ENCODE assay signal across 9 cellular contexts in the genomic region with DNA sequence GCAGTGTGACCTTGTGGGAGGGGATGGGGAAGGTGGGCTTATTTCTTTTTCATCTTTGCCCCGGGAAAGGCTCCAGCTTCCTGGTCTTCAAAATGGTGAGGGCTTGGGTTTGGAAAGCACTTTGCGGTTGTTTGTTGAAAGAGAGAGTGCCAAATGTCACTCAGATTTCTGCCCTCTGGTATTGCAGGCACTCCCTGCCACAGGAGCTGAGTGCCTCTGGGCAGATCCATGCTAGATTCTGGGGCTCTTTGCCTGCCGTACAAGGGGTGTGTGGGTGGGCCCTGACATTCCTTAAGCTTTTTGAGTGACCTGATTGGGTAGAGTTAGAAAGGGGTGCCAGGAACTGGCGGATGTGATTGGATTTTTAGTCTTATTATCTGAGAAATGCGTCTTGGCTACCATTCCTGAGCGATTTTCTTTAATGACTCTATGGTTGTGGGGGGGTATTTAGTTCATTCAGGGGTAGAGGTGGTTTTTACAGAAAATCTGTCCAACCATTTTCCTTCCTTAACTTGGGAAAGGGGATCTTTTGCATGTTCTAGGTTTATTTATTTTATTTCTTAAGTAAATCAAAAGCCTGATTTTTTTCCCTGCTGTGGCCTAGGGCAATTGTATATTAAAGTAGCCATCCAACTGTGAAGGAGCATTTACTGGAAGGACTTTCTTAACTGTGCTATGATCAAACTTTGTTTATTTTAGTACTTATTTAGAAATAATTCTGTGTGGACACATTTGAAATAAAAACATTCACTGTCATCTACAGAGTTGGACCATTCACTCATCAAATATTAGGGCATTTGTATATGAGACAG. TPM values are rescaled to one million over a fixed set of nuclear protein-coding genes. Genes with fewer than 3 reads are reported as not detected.
DNase-seq lines count a peak whose midpoint lies in the region; ATAC-seq and TF ChIP-seq lines count a peak whose summit lies in the region.
"Had no signal": no experiment of that assay in that cellular context is flagged by ENCODE, and none has a peak within 500 bp of the region (broad histone marks: within the 10 kb centered on the region; RNA-seq: fewer than 3 reads in every experiment).

No MANE protein-coding gene starts in this region.

- peak overlapping the region; percentile 100 for H3K4me2 ChIP-seq in GM23338

- no peak overlapping the region for H3K27ac Mint-ChIP-seq in GM23338
- H3K27ac Mint-ChIP-seq in stimulated activated effector memory CD8-positive, alpha-beta T cell treated with anti-CD3 and anti-CD28 coated beads, Interleukin-12 subunit alpha, Interleukin-12 subunit beta, amount 100 ng/mL, for 72 hours, result no peak overlapping the region

- H3K9me2 ChIP-seq in GM23338 (ENCODE audit: insufficient read depth), result no peaks in the 10 kb centered on the region

- peak overlapping the region; percentile 70 for H3K27ac ChIP-seq in GM23338 (ENCODE audit: low read depth)
- peak overlapping the region; percentile 78 for H3K27ac ChIP-seq in RWPE1
- H3K27ac ChIP-seq in right atrium auricular region, result peak overlapping the region; percentile 98 to 99
- H3K27ac ChIP-seq in stomach, result peak overlapping the region; percentile 59 to 99 (median 97)

- H3K9me3 ChIP-seq in right atrium auricular region (no peaks in the 10 kb centered on the region), stomach (no peaks in the 10 kb centered on the region)

- H3K4me3 ChIP-seq in GM23338 (peak overlapping the region; percentile 95), right atrium auricular region (peak overlapping the region in 1 of 2 donors; percentile 87), stomach (peak overlapping the region; percentile 16 to 95 (median 84))

- TF ChIP-seq POLR2A in stomach (IDR thresholded peaks at IDR 0.05), result no peak

- CTCF ChIA-PET in RWPE1 (lab: Yijun Ruan, JAX), result interaction anchor here (0.6 kb wide), 4 partner anchors 24 to 432 kb away, joined by 3 to 5 read pairs (median 3); no protein-coding TSS in a partner anchor

- POLR2A ChIA-PET in RWPE1 (lab: Yijun Ruan, JAX; ENCODE audit: low non-redundant PET), result no interaction called here

- intact Hi-C loops in stomach (cut with DNase I; ENCODE audit: low total_unique reads), result loop anchor here (5.0 kb wide), 1 partner anchor 128 kb away; no protein-coding TSS in a partner anchor

- H3K4me3 Mint-ChIP-seq in GM23338, result no peak overlapping the region
- H3K4me3 Mint-ChIP-seq in stimulated activated effector memory CD8-positive, alpha-beta T cell treated with anti-CD3 and anti-CD28 coated beads, Interleukin-12 subunit alpha, Interleukin-12 subunit beta, amount 100 ng/mL, for 72 hours, result no peak overlapping the region
- H3K4me3 Mint-ChIP-seq: naive B cell had no signal

- H3K4me1 ChIP-seq in GM23338 (ENCODE audit: insufficient read depth), result peaks cover 66% of the 10 kb centered on the region
- peaks cover 0 to 73% of the 10 kb centered on the region in 2 donors for H3K4me1 ChIP-seq in right atrium auricular region
- peaks cover 62 to 86% (median 80%) of the 10 kb centered on the region in 4 donors for H3K4me1 ChIP-seq in stomach

- no peaks in the 10 kb centered on the region for H3K36me3 ChIP-seq in GM23338 (ENCODE audit: insufficient read depth)
- H3K36me3 ChIP-seq in right atrium auricular region, result no peaks in the 10 kb centered on the region
- no peaks in the 10 kb centered on the region for H3K36me3 ChIP-seq in stomach

- no peak for TF ChIP-seq CTCF in GM23338 (conservative IDR thresholded peaks at IDR 0.05; ENCODE audit: low read depth in 2 of 2)
- no peak for TF ChIP-seq CTCF in RWPE1 (conservative IDR thresholded peaks at IDR 0.05; ENCODE audit: low read depth)
- TF ChIP-seq CTCF in right atrium auricular region (IDR thresholded peaks at IDR 0.05), result no peak
- TF ChIP-seq CTCF in stomach (IDR thresholded peaks at IDR 0.05), result no peak

- TF ChIP-seq EP300 in stomach (IDR thresholded peaks at IDR 0.05), result no peak

- peaks cover 5% of the 10 kb centered on the region; the same call in 1 of the 3 replicates for H3K36me3 Mint-ChIP-seq in GM23338 (ENCODE audit: low read depth)
- peaks cover 17% of the 10 kb centered on the region for H3K36me3 Mint-ChIP-seq in stimulated activated effector memory CD8-positive, alpha-beta T cell treated with anti-CD3 and anti-CD28 coated beads, Interleukin-12 subunit alpha, Interleukin-12 subunit beta, amount 100 ng/mL, for 72 hours
- H3K36me3 Mint-ChIP-seq: naive B cell had no signal

- H4K20me1 ChIP-seq in GM23338 (replicated peaks; ENCODE audit: insufficient read depth), result peaks cover 59% of the 10 kb centered on the region

- peaks cover 78% of the 10 kb centered on the region for H3K79me2 ChIP-seq in GM23338 (replicated peaks; ENCODE audit: insufficient read depth)

- H2AFZ ChIP-seq in GM23338, result no peak overlapping the region

- peaks cover 28% of the 10 kb centered on the region for H3K4me1 Mint-ChIP-seq in GM23338
- H3K4me1 Mint-ChIP-seq in stimulated activated effector memory CD8-positive, alpha-beta T cell treated with anti-CD3 and anti-CD28 coated beads, Interleukin-12 subunit alpha, Interleukin-12 subunit beta, amount 100 ng/mL, for 72 hours, result peaks cover 44% of the 10 kb centered on the region

- no peaks in the 10 kb centered on the region; the same call in 2 of the 3 replicates for H3K9me3 Mint-ChIP-seq in GM23338
- peaks cover 3% of the 10 kb centered on the region for H3K9me3 Mint-ChIP-seq in stimulated activated effector memory CD8-positive, alpha-beta T cell treated with anti-CD3 and anti-CD28 coated beads, Interleukin-12 subunit alpha, Interleukin-12 subunit beta, amount 100 ng/mL, for 72 hours

- peak; percentile 92 for DNase-seq in GM23338 (ENCODE audit: low spot score)
- peak; percentile 82 for DNase-seq in RWPE1 (ENCODE audit: low spot score)
- DNase-seq in right atrium auricular region (ENCODE audit: low spot score), result no peak
- peak; percentile 39 for DNase-seq in stomach
- DNase-seq in stimulated activated effector memory CD8-positive, alpha-beta T cell treated with anti-CD3 and anti-CD28 coated beads, Interleukin-12 subunit alpha, Interleukin-12 subunit beta, amount 100 ng/mL, for 72 hours (ENCODE audit: low spot score in 2 of 2), result no peak
- DNase-seq: naive B cell, RPMI8226 had no signal

- peaks cover 23% of the 10 kb centered on the region for H3F3A ChIP-seq in GM23338 (replicated peaks; ENCODE audit: low read depth)

- H3K27me3 ChIP-seq in GM23338 (ENCODE audit: insufficient read depth) (no peaks in the 10 kb centered on the region), right atrium auricular region (no peaks in the 10 kb centered on the region), stomach (no peaks in the 10 kb centered on the region)

- H3K27me3 Mint-ChIP-seq in GM23338 (ENCODE audit: insufficient read depth, low read depth, poor library complexity), result peaks cover 7% of the 10 kb centered on the region
- H3K27me3 Mint-ChIP-seq: naive B cell had no signal

- peak; percentile 58 for ATAC-seq in GM23338
- ATAC-seq in HG03108 (IDR thresholded peaks at IDR 0.05; ENCODE audit: unreplicated experiment), result no peak
- no peak for ATAC-seq in stimulated activated effector memory CD8-positive, alpha-beta T cell treated with anti-CD3 and anti-CD28 coated beads, Interleukin-12 subunit alpha, Interleukin-12 subunit beta, amount 100 ng/mL, for 72 hours
- no peak for ATAC-seq in HG02938 (IDR thresholded peaks at IDR 0.05; ENCODE audit: unreplicated experiment)

- WGBS in stomach, 5 donors, result 15 to 25% (median 20%) methylated on average over 6 of the region's 6 CpGs

RNA-seq across cellular contexts. Expression of a gene that starts 3.2 kb away (rescaled TPM):
- 49.4 and 57.7 TPM in 2 replicates for total RNA-seq in GM23338 (2014; rRNA removed; shearing (Covaris generic))
- polyA plus RNA-seq in GM23338 (2016; fragmentation: Nextera tagmentation; extraction: Ambion mirVana), result 13.6 and 14.4 TPM in 2 replicates
- total RNA-seq in right atrium auricular region, result 10 to 100 TPM; 59.1 to 76.5 TPM
- total RNA-seq in stomach, result 100 to 1,000 TPM in 1 of 5 donors, 10 to 100 TPM in 3, 1 to 10 TPM in 1; 7.0 to 200 (median 36.4) TPM
- 1 to 10 TPM; 5.6 to 9.0 (median 7.3) TPM for polyA plus RNA-seq in stomach

RNA-seq across cellular contexts. Expression of a gene that starts 13.4 kb away (rescaled TPM):
- 115 and 140 TPM in 2 replicates for total RNA-seq in GM23338 (2014; rRNA removed; shearing (Covaris generic))
- 278 and 299 TPM in 2 replicates for polyA plus RNA-seq in GM23338 (2016; fragmentation: Nextera tagmentation; extraction: Ambion mirVana)
- total RNA-seq in right atrium auricular region, result 100 to 1,000 TPM in 1 of 2 donors, 10 to 100 TPM in 1; 61.0 to 103 TPM
- 100 to 1,000 TPM in 2 of 5 donors, 10 to 100 TPM in 2, 1 to 10 TPM in 1; 4.9 to 191 (median 76.7) TPM for total RNA-seq in stomach
- 100 to 1,000 TPM in 2 of 3 donors, 10 to 100 TPM in 1; 90.1 to 124 (median 103) TPM for polyA plus RNA-seq in stomach

Comparison
In these comparisons a context has a peak if more than half of its experiments do, and no peak if none do; other contexts are left out.
1. DNase-seq: peak in GM23338 (single experiment), RWPE1 (single experiment) and stomach (single experiment); none in right atrium auricular region (single experiment) and stimulated activated effector memory CD8-positive, alpha-beta T cell treated with anti-CD3 and anti-CD28 coated beads, Interleukin-12 subunit alpha, Interleukin-12 subunit beta, amount 100 ng/mL, for 72 hours (0 of 2).
2. Peak in every context shown above with its lines, with median percentiles within 50 percentile points of each other: H3K27ac ChIP-seq.